Comparison of ENCODE assay signal across 9 cellular contexts in the genomic region with DNA sequence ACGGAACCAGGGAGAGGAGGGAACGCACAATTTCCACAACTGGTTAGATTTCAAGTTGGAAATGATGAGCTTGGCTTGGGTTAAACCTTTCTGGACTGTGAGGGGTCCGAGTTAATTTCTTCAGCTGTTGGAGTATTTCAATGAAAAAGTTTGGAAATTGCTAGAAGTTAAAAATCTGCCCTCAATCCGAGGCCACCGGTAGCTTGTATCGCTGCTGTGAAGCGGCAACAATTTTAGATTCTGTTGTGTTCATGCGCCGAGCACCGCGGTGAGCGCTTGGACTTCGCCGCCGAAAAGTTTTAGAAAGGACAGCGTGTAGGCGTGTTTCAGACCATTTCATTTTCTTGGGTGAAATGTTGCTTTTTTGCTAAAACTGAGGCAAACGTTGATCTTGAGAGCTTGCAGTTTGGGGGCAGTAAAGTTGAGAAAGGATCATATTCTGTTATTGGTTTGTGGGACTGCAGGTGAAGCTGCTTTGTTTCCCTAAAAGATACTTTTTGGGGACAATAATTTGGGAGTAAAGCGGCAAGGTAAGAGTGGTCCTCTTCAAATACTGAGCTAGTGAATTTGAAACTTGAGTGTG. TPM values are rescaled to one million over a fixed set of nuclear protein-coding genes. Genes with fewer than 3 reads are reported as not detected.
DNase-seq lines count a peak whose midpoint lies in the region; ATAC-seq, FAIRE-seq and TF ChIP-seq lines count a peak whose summit lies in the region.
"Had no signal": no experiment of that assay in that cellular context is flagged by ENCODE, and none has a peak within 500 bp of the region (broad histone marks: within the 10 kb centered on the region; RNA-seq: fewer than 3 reads in every experiment).

No MANE protein-coding gene starts in this region.

- peak overlapping the region; percentile 52 for H3K56ac ChIP-seq in H1 (replicated peaks; ENCODE audit: insufficient read length, low read depth, low read length)

- H4K91ac ChIP-seq in H1 (replicated peaks; ENCODE audit: insufficient read length, low read length), result peak overlapping the region; percentile 55

- POLR2A ChIA-PET in H1 (lab: Charles Lee; ENCODE audit: partially characterized antibody), result interaction anchor here (0.6 to 3.5 kb wide), 5 partner anchors 11 to 353 kb away, joined by 3 to 11 read pairs (median 4); partner anchors contain the start of gene RTCB

- TF ChIP-seq CTCF in H1 (IDR thresholded peaks at IDR 0.05; ENCODE audit: control extremely low read depth in 1 of 3, insufficient read depth in 1 of 3, low read depth in 1 of 3, low read length in 3 of 3) (no peak), suprapubic skin (IDR thresholded peaks at IDR 0.05) (no peak)

- H2BK5ac ChIP-seq in H1 (ENCODE audit: low read depth, low read length), result peak overlapping the region; percentile 73; the same call in 1 of the 2 replicates

- peak; percentile 10 for ATAC-seq in HG02981 (IDR thresholded peaks at IDR 0.05; ENCODE audit: unreplicated experiment)

- peaks cover 0 to 3% (median under 1%) of the 10 kb centered on the region in 4 experiments; a peak in 2 of 7 replicates for H3K4me1 ChIP-seq in H1 (replicated peaks in 1 of 4; ENCODE audit: control insufficient read depth in 3 of 4, insufficient read depth in 4 of 4, low read length in 3 of 4)
- peaks cover 38% of the 10 kb centered on the region for H3K4me1 ChIP-seq in suprapubic skin

- no peak overlapping the region for H2BK15ac ChIP-seq in H1 (ENCODE audit: low read length)

- DNase-seq in activated T-cell treated with anti-CD3 and anti-CD28 coated beads, Interleukin-2, amount 50 U/mL, for 24 hours, result peak; percentile 50
- DNase-seq in activated T-cell treated with anti-CD3 and anti-CD28 coated beads for 4 hours (no peak), H1 (ENCODE audit: low read depth in 1 of 2, low spot score in 2 of 2) (peak in 1 of 2 experiments; percentile 45), midbrain (lab: John Stamatoyannopoulos, UW) (peak; percentile 68), suprapubic skin (ENCODE audit: low spot score in 2 of 2) (no peak), retina (no peak)
- DNase-seq in T-helper 2 cell treated with Interferon-gamma antibody and Interleukin-4, amounts not matched to agents 5 μg/mL and 100 μg/mL, for 36 hours (ENCODE audit: low spot score), result peak; percentile 44

- peaks cover 33% of the 10 kb centered on the region for H3K4me1 Mint-ChIP-seq in activated T-cell treated with anti-CD3 and anti-CD28 coated beads, Interleukin-2, amount 50 U/mL, for 24 hours (ENCODE audit: low read depth)
- peaks cover 30% of the 10 kb centered on the region for H3K4me1 Mint-ChIP-seq in T-helper 2 cell treated with Interferon-gamma antibody and Interleukin-4, amounts not matched to agents 5 μg/mL and 100 μg/mL, for 36 hours (ENCODE audit: low read depth)

- H3K4ac ChIP-seq in H1 (replicated peaks; ENCODE audit: insufficient read length, low read depth, low read length), result peak overlapping the region; percentile 59

- H3K79me2 ChIP-seq in H1 (ENCODE audit: control insufficient read depth in 1 of 2, insufficient read depth in 2 of 2, low read length in 2 of 2), result peaks cover 4 to 48% of the 10 kb centered on the region in 2 experiments; a peak in 3 of 4 replicates

- peak overlapping the region; percentile 86 for H3K4me3 Mint-ChIP-seq in activated T-cell treated with anti-CD3 and anti-CD28 coated beads, Interleukin-2, amount 50 U/mL, for 24 hours
- H3K4me3 Mint-ChIP-seq in T-helper 2 cell treated with Interferon-gamma antibody and Interleukin-4, amounts not matched to agents 5 μg/mL and 100 μg/mL, for 36 hours, result peak overlapping the region; percentile 97

- peak overlapping the region; percentile 81 for H3K14ac ChIP-seq in H1 (ENCODE audit: insufficient read length)

- no peak overlapping the region for H2BK20ac ChIP-seq in H1 (ENCODE audit: low read length)

- no peak overlapping the region for H3K27ac ChIP-seq in H1 (ENCODE audit: low read depth, low read length)
- peak overlapping the region; percentile 99 for H3K27ac ChIP-seq in suprapubic skin

- H3K23ac ChIP-seq in H1 (ENCODE audit: insufficient read length), result no peak overlapping the region

- 2% methylated on average over 19 of the region's 19 CpGs; no CpG with 5 or more reads in 1 of the 2 experiments for WGBS in H1 (ENCODE audit: extremely low coverage in 1 of 2, insufficient coverage in 1 of 2, insufficient read length in 1 of 2, insufficient replicate concordance in 2 of 2, low coverage in 1 of 2, low lambda C conversion rate in 2 of 2, missing lambda C conversion rate in 1 of 2), 2 experiments
- WGBS in suprapubic skin, result 0% methylated on average over 19 of the region's 19 CpGs

- H3K27ac Mint-ChIP-seq in activated T-cell treated with anti-CD3 and anti-CD28 coated beads, Interleukin-2, amount 50 U/mL, for 24 hours, result peak overlapping the region; percentile 97
- peak overlapping the region; percentile 95 for H3K27ac Mint-ChIP-seq in T-helper 2 cell treated with Interferon-gamma antibody and Interleukin-4, amounts not matched to agents 5 μg/mL and 100 μg/mL, for 36 hours

- peak overlapping the region; percentile 63 for H2AFZ ChIP-seq in H1 (ENCODE audit: low read length)

- no peaks in the 10 kb centered on the region for H3K9me3 ChIP-seq in H1 (ENCODE audit: insufficient read depth in 2 of 2, low read depth in 1 of 2, low read length in 1 of 2)
- no peaks in the 10 kb centered on the region for H3K9me3 ChIP-seq in suprapubic skin

- no peak for TF ChIP-seq RAD21 in H1 (IDR thresholded peaks at IDR 0.05 in 1 of 2, conservative IDR thresholded peaks at IDR 0.05 in 1 of 2; ENCODE audit: low read depth in 2 of 2, low read length in 2 of 2)

- H4K5ac ChIP-seq in H1 (ENCODE audit: insufficient read length, low read depth, low read length), result peak overlapping the region; percentile 60

- no peak for FAIRE-seq in H1 (lab: Jason Lieb, UNC)

- H3K27me3 ChIP-seq in H1 (replicated peaks in 1 of 4; ENCODE audit: control insufficient read depth in 3 of 4, extremely low read depth in 1 of 4, insufficient read depth in 3 of 4, low read length in 3 of 4), result no peaks in the 10 kb centered on the region
- H3K27me3 ChIP-seq in suprapubic skin, result no peaks in the 10 kb centered on the region

- 0 out of 2 replicates have a peak, but pooled peaks cover 2% of the 10 kb centered on the region for H3K79me1 ChIP-seq in H1 (ENCODE audit: low read depth, low read length)

- peaks cover 3% of the 10 kb centered on the region for H3K23me2 ChIP-seq in H1 (ENCODE audit: low read depth, low read length)

- H4K8ac ChIP-seq in H1 (ENCODE audit: extremely low read depth, insufficient read depth, low read length), result no peak overlapping the region

- peak overlapping the region; percentile 38 for H2BK120ac ChIP-seq in H1 (replicated peaks; ENCODE audit: low read depth, low read length)

- peak overlapping the region; percentile 43 to 77 (median 58) for H3K9ac ChIP-seq in H1 (replicated peaks in 1 of 4; ENCODE audit: extremely low read depth in 1 of 4, low read depth in 3 of 4, low read length in 3 of 4)

- no peaks in the 10 kb centered on the region for H3K27me3 Mint-ChIP-seq in activated T-cell treated with anti-CD3 and anti-CD28 coated beads, Interleukin-2, amount 50 U/mL, for 24 hours
- H3K27me3 Mint-ChIP-seq in T-helper 2 cell treated with Interferon-gamma antibody and Interleukin-4, amounts not matched to agents 5 μg/mL and 100 μg/mL, for 36 hours (ENCODE audit: low read depth), result no peaks in the 10 kb centered on the region

- no peak overlapping the region for H2AK5ac ChIP-seq in H1 (ENCODE audit: low read depth, low read length)

- TF ChIP-seq EP300 in H1 (IDR thresholded peaks at IDR 0.05; ENCODE audit: borderline replicate concordance in 1 of 2, low read depth in 2 of 2, low read length in 2 of 2) (no peak), suprapubic skin (IDR thresholded peaks at IDR 0.05) (no peak)

- H2BK12ac ChIP-seq in H1 (ENCODE audit: low read depth, low read length), result no peak overlapping the region

- peaks cover 3 to 6% of the 10 kb centered on the region in 2 experiments for H4K20me1 ChIP-seq in H1 (replicated peaks in 1 of 2; ENCODE audit: control insufficient read depth in 1 of 2, insufficient read depth in 2 of 2, low read length in 2 of 2)

- peaks cover 25% of the 10 kb centered on the region for H3K36me3 Mint-ChIP-seq in activated T-cell treated with anti-CD3 and anti-CD28 coated beads, Interleukin-2, amount 50 U/mL, for 24 hours (ENCODE audit: low read depth)
- peaks cover 16% of the 10 kb centered on the region for H3K36me3 Mint-ChIP-seq in T-helper 2 cell treated with Interferon-gamma antibody and Interleukin-4, amounts not matched to agents 5 μg/mL and 100 μg/mL, for 36 hours (ENCODE audit: low read depth)

- H3K9me3 Mint-ChIP-seq in activated T-cell treated with anti-CD3 and anti-CD28 coated beads, Interleukin-2, amount 50 U/mL, for 24 hours, result no peaks in the 10 kb centered on the region
- no peaks in the 10 kb centered on the region for H3K9me3 Mint-ChIP-seq in T-helper 2 cell treated with Interferon-gamma antibody and Interleukin-4, amounts not matched to agents 5 μg/mL and 100 μg/mL, for 36 hours

- H3K4me3 ChIP-seq in H1 (ENCODE audit: extremely low read depth in 1 of 4, insufficient read depth in 2 of 4, low read depth in 3 of 4, low read length in 4 of 4) (peak overlapping the region; percentile 66 to 89 (median 77)), suprapubic skin (peak overlapping the region; percentile 99)

- CTCF ChIA-PET in H1 (lab: Charles Lee; ENCODE audit: partially characterized antibody), result interaction anchor here (0.6 to 1.6 kb wide), 4 partner anchors 53 to 1870 kb away, joined by 3 read pairs; no protein-coding TSS in a partner anchor

- H3K4me2 ChIP-seq in H1 (ENCODE audit: insufficient read depth in 1 of 2, low read depth in 2 of 2, low read length in 2 of 2), result peak overlapping the region; percentile 75 to 77

- H3K18ac ChIP-seq in H1 (ENCODE audit: extremely low read depth, low read length), result peak overlapping the region; percentile 62; the same call in 1 of the 2 replicates

- no peak for TF ChIP-seq POLR2A in H1 (IDR thresholded peaks at IDR 0.05; ENCODE audit: control extremely low read depth in 1 of 2, low read depth in 2 of 2, low read length in 2 of 2)
- TF ChIP-seq POLR2A in suprapubic skin (IDR thresholded peaks at IDR 0.05), result no peak

- H3K36me3 ChIP-seq in H1 (ENCODE audit: control insufficient read depth in 2 of 4, insufficient read depth in 4 of 4, low read length in 3 of 4), result no peaks in the 10 kb centered on the region; a peak in 1 of 8 replicates
- H3K36me3 ChIP-seq in suprapubic skin, result no peaks in the 10 kb centered on the region

RNA-seq across cellular contexts. Expression of gene FBXO7, which starts 0.9 kb away (rescaled TPM):
- 59.1 and 62.7 TPM in 2 replicates for total RNA-seq in H1 (2021; fragmentation: NEBNext Ultra II Directional; extraction: Animal tissue kit (Norgen Biotek cat#: 25700))
- polyA plus RNA-seq in H1 (2011; rRNA removed), result 59.5 and 76.1 TPM in 2 replicates
- 63.8 TPM for polyA plus RNA-seq in H1 (2011; cell fraction: cytosol; rRNA removed)
- polyA plus RNA-seq in H1 (2011; cell fraction: nucleus; rRNA removed), result 43.0 TPM
- polyA plus RNA-seq in H1 (2012, experiment 1 of 2), result 50.5 to 58.7 TPM (median 52.5 TPM) in 4 replicates
- polyA plus RNA-seq in H1 (2012, experiment 2 of 2), result 39.6 TPM
- polyA plus RNA-seq in H1 (2013, experiment 1 of 2), result 50.8 TPM
- polyA plus RNA-seq in H1 (2013, experiment 2 of 2), result 50.1 TPM
- polyA minus RNA-seq in H1 (2011; rRNA and poly(A)+ RNA removed), result 103 and 107 TPM in 2 replicates
- 32.2 TPM for polyA minus RNA-seq in H1 (2011; cell fraction: cytosol; rRNA and poly(A)+ RNA removed)
- 34.3 TPM for polyA minus RNA-seq in H1 (2011; cell fraction: nucleus; rRNA and poly(A)+ RNA removed)
- total RNA-seq in suprapubic skin, result 10 to 100 TPM; 59.8 to 87.9 (median 81.8) TPM

RNA-seq across cellular contexts. Expression of gene BPIFC, which starts 11.3 kb away (rescaled TPM):
- total RNA-seq in H1 (2021; fragmentation: NEBNext Ultra II Directional; extraction: Animal tissue kit (Norgen Biotek cat#: 25700)), result not detected in 2 replicates
- not detected in 2 replicates for polyA plus RNA-seq in H1 (2011; rRNA removed)
- not detected for polyA plus RNA-seq in H1 (2011; cell fraction: cytosol; rRNA removed)
- polyA plus RNA-seq in H1 (2011; cell fraction: nucleus; rRNA removed), result not detected
- polyA plus RNA-seq in H1 (2012, experiment 1 of 2), result not detected in 4 replicates
- not detected for polyA plus RNA-seq in H1 (2012, experiment 2 of 2)
- polyA plus RNA-seq in H1 (2013, experiment 1 of 2), result not detected
- not detected for polyA plus RNA-seq in H1 (2013, experiment 2 of 2)
- not detected in 2 replicates for polyA minus RNA-seq in H1 (2011; rRNA and poly(A)+ RNA removed)
- not detected for polyA minus RNA-seq in H1 (2011; cell fraction: cytosol; rRNA and poly(A)+ RNA removed)
- not detected for polyA minus RNA-seq in H1 (2011; cell fraction: nucleus; rRNA and poly(A)+ RNA removed)
- 100 to 1,000 TPM in 2 of 4 donors, 10 to 100 TPM in 2; 76.6 to 126 (median 102) TPM for total RNA-seq in suprapubic skin
- total RNA-seq: lung microvascular endothelial cell had no signal

Comparison
In these comparisons a context has a peak if more than half of its experiments do, and no peak if none do; other contexts are left out.
1. DNase-seq: peak in activated T-cell treated with anti-CD3 and anti-CD28 coated beads, Interleukin-2, amount 50 U/mL, for 24 hours (single experiment), T-helper 2 cell treated with Interferon-gamma antibody and Interleukin-4, amounts not matched to agents 5 μg/mL and 100 μg/mL, for 36 hours (single experiment) and midbrain (single experiment); none in activated T-cell treated with anti-CD3 and anti-CD28 coated beads for 4 hours (single experiment), suprapubic skin (0 of 2) and retina (single experiment).
2. RNA of gene BPIFC, which starts 11.3 kb away (total RNA-seq): 76.6 to 126 TPM in suprapubic skin; not detected in H1; every median in the first group is over 10 times any median in the second.